Comparison of ENCODE assay signal across 18 cellular contexts in the genomic region with DNA sequence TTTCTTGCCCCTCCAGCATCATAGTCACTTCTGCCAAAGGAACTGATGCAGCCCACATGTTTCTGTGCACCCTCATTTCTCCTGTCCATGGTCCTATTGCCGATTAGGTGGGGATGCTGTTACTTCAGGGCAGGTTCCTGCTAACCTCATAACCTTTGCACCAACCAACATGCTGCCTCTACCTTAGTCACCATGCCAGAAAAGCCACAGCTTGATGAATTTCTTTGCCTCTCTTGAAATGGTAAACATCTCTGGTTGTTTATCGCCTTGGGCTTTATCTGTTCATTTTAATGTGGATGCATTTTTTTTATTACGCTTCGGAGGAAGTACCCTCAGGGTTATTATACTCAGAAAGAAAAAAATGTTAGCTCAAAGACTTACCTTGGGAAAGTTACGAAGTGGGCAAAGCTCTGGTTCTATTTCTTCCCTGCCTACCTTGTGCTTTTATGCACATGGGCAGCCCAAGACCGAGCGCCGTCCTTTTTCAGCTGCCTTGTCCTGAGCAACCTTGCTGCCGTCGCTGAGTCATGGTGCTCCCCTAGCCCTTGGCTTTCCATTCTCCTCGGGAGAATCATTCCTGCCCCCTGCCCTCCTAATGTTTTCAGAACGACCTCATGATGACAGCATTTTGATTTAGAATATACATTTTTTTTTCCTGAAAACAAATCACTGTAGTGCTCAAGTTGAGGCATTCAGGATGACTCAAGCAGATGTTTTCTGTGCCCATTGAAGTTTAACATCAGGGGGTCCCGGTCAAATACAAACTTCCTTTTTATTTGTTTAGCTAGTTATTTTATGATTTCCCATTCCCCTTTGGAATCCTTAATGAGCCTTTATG.
DNase-seq lines count a peak whose midpoint lies in the region; TF ChIP-seq lines count a peak whose summit lies in the region.
"Had no signal": no experiment of that assay in that cellular context is flagged by ENCODE, and none has a peak within 500 bp of the region (broad histone marks: within the 10 kb centered on the region; RNA-seq: fewer than 3 reads in every experiment).

No MANE protein-coding gene starts in this region.

- H3K4me1 Mint-ChIP-seq in activated CD4-positive, alpha-beta T cell treated with anti-CD3 and anti-CD28 coated beads, Interleukin-2, amount 10 ng/mL, durations not matched to agents 24 days and 14 days, result peaks cover 15% of the 10 kb centered on the region
- H3K4me1 Mint-ChIP-seq: naive B cell had no signal

- no peak overlapping the region for H4K91ac ChIP-seq in mesenchymal stem cell (ENCODE audit: low read length)

- no peak overlapping the region for H2BK120ac ChIP-seq in mesenchymal stem cell (ENCODE audit: low read depth, low read length)

- no peaks in the 10 kb centered on the region for H3K36me3 Mint-ChIP-seq in activated CD4-positive, alpha-beta T cell treated with anti-CD3 and anti-CD28 coated beads, Interleukin-2, amount 10 ng/mL, durations not matched to agents 24 days and 14 days (ENCODE audit: low read depth)
- H3K36me3 Mint-ChIP-seq: activated naive CD4-positive, alpha-beta T cell treated with anti-CD3 and anti-CD28 coated beads, Interleukin-2, amount 50 U/mL, for 24 hours; naive B cell had no signal

- intact Hi-C loops in A673 (cut with micrococcal nuclease; ENCODE audit: unreplicated experiment) (no loop called here), esophagus squamous epithelium (cut with DNase I) (no loop called here)
- intact Hi-C loops in activated CD4-positive, alpha-beta T cell treated with anti-CD3 and anti-CD28 coated beads, Interleukin-2, amount 10 ng/mL, durations not matched to agents 24 days and 14 days (cut with micrococcal nuclease), result no loop called here

- H3K14ac ChIP-seq in mesenchymal stem cell (ENCODE audit: low read length in 2 of 2), result no peak overlapping the region

- H3K23ac ChIP-seq in mesenchymal stem cell (ENCODE audit: low read length in 2 of 2), result no peak overlapping the region

- H3K4me3 ChIP-seq in A673 (ENCODE audit: low read depth, low read length, poor library complexity, severe bottlenecking) (no peak overlapping the region), brain microvascular endothelial cell (ENCODE audit: low read depth, low read length) (no peak overlapping the region), mesenchymal stem cell (ENCODE audit: insufficient read depth in 1 of 2, low read depth in 1 of 2, low read length in 2 of 2) (no peak overlapping the region), esophagus squamous epithelium (no peak overlapping the region)
- H3K4me3 ChIP-seq: lung, spleen had no signal

- POLR2A ChIA-PET in A673 (lab: Charles Lee; ENCODE audit: low non-redundant PET), result interaction anchor here (0.6 kb wide), 1 partner anchor 58 kb away, joined by 5 read pairs; no protein-coding TSS in a partner anchor

- WGBS in mesenchymal stem cell, result 42% methylated on average over 11 of the region's 13 CpGs
- 61 to 71% methylated on average over 13 of the region's 13 CpGs for WGBS in esophagus squamous epithelium, 2 donors

- peak overlapping the region; percentile 79 for H2AK5ac ChIP-seq in mesenchymal stem cell (ENCODE audit: low read length, severe bottlenecking)

- TF ChIP-seq POLR2A in esophagus squamous epithelium (IDR thresholded peaks at IDR 0.05), result no peak

- H3K18ac ChIP-seq in mesenchymal stem cell (ENCODE audit: low read depth in 1 of 2, low read length in 2 of 2), result peak overlapping the region in 1 of 2 experiments; percentile 64

- no peak overlapping the region for H2BK15ac ChIP-seq in mesenchymal stem cell (ENCODE audit: low read depth, poor library complexity, severe bottlenecking)

- H3K4me3 Mint-ChIP-seq in activated CD4-positive, alpha-beta T cell treated with anti-CD3 and anti-CD28 coated beads, Interleukin-2, amount 10 ng/mL, durations not matched to agents 24 days and 14 days, result no peak overlapping the region
- H3K4me3 Mint-ChIP-seq: activated CD8-positive, alpha-beta T cell treated with anti-CD3 and anti-CD28 coated beads, Interleukin-2, amount 10 ng/mL, durations not matched to agents 7 days and 5 days; activated naive CD4-positive, alpha-beta T cell treated with anti-CD3 and anti-CD28 coated beads, Interleukin-2, amount 50 U/mL, for 24 hours; naive B cell had no signal

- H3K79me1 ChIP-seq in mesenchymal stem cell (replicated peaks; ENCODE audit: low read length, poor library complexity, severe bottlenecking), result peaks cover 2% of the 10 kb centered on the region

- no peak overlapping the region for H3K27ac ChIP-seq in A673 (ENCODE audit: low read depth, low read length, poor library complexity, severe bottlenecking)
- H3K27ac ChIP-seq in KOPT-K1 (ENCODE audit: low read depth, low read length, poor library complexity, severe bottlenecking), result peak overlapping the region; percentile 49
- peak overlapping the region; percentile 36 for H3K27ac ChIP-seq in brain microvascular endothelial cell
- H3K27ac ChIP-seq in mesenchymal stem cell (ENCODE audit: low read length, poor library complexity, severe bottlenecking), result peak overlapping the region; percentile 64
- H3K27ac ChIP-seq in esophagus squamous epithelium, result no peak overlapping the region
- H3K27ac ChIP-seq: C4-2B, spleen had no signal

- H3K36me3 ChIP-seq in A673 (ENCODE audit: insufficient read depth, low read length, poor library complexity, severe bottlenecking), result no peaks in the 10 kb centered on the region
- no peaks in the 10 kb centered on the region for H3K36me3 ChIP-seq in KOPT-K1 (ENCODE audit: insufficient read depth, low read length)
- H3K36me3 ChIP-seq in brain microvascular endothelial cell (replicated peaks), result no peaks in the 10 kb centered on the region
- peaks cover 0 to 6% of the 10 kb centered on the region in 2 experiments for H3K36me3 ChIP-seq in mesenchymal stem cell (ENCODE audit: control insufficient read depth in 1 of 2, insufficient read depth in 2 of 2, low read depth in 1 of 2, low read length in 2 of 2)
- H3K36me3 ChIP-seq in esophagus squamous epithelium, result no peaks in the 10 kb centered on the region
- H3K36me3 ChIP-seq: spleen had no signal

- H2BK5ac ChIP-seq in mesenchymal stem cell (ENCODE audit: low read depth, low read length, poor library complexity, severe bottlenecking), result peak overlapping the region; percentile 22

- CTCF ChIA-PET in A673 (lab: Charles Lee), result interaction anchor here (0.5 kb wide), 1 partner anchor 1098 kb away, joined by 12 read pairs; no protein-coding TSS in a partner anchor

- H3K4me1 ChIP-seq in A673 (ENCODE audit: insufficient read depth, low read length, poor library complexity, severe bottlenecking), result peaks cover 24% of the 10 kb centered on the region
- H3K4me1 ChIP-seq in mesenchymal stem cell (ENCODE audit: control insufficient read depth, insufficient read depth, low read depth, low read length), result peaks cover 17% of the 10 kb centered on the region
- no peaks in the 10 kb centered on the region for H3K4me1 ChIP-seq in esophagus squamous epithelium
- H3K4me1 ChIP-seq: spleen had no signal

- TF ChIP-seq CTCF in A673 (conservative IDR thresholded peaks at IDR 0.05; ENCODE audit: low read depth, low read length) (no peak), brain microvascular endothelial cell (IDR thresholded peaks at IDR 0.05; ENCODE audit: low read depth, low read length, missing control alignments) (no peak), esophagus squamous epithelium (IDR thresholded peaks at IDR 0.05) (no peak)

- H4K8ac ChIP-seq in mesenchymal stem cell (ENCODE audit: low read length), result no peak overlapping the region

- no peak overlapping the region for H3K9ac ChIP-seq in mesenchymal stem cell (ENCODE audit: low read length)

- BruUV-seq in A673 (replicated peaks; lab: Mats Ljungman, UMichigan), result no TSS peak

- no peak overlapping the region for H3K4ac ChIP-seq in mesenchymal stem cell (ENCODE audit: low read depth in 1 of 2, low read length in 2 of 2)

- no peak overlapping the region for H2AFZ ChIP-seq in mesenchymal stem cell (ENCODE audit: low read depth, low read length)

- H3K9me3 ChIP-seq in A673 (ENCODE audit: low read depth, low read length, poor library complexity, severe bottlenecking), result no peaks in the 10 kb centered on the region
- H3K9me3 ChIP-seq in KOPT-K1 (ENCODE audit: insufficient read depth, low read length, poor library complexity, severe bottlenecking), result peaks cover under 1% of the 10 kb centered on the region
- H3K9me3 ChIP-seq in mesenchymal stem cell (ENCODE audit: control insufficient read depth, low read length), result no peaks in the 10 kb centered on the region
- H3K9me3 ChIP-seq in esophagus squamous epithelium, result no peaks in the 10 kb centered on the region
- H3K9me3 ChIP-seq: spleen had no signal

- no peaks in the 10 kb centered on the region for H3K27me3 Mint-ChIP-seq in activated CD4-positive, alpha-beta T cell treated with anti-CD3 and anti-CD28 coated beads, Interleukin-2, amount 10 ng/mL, durations not matched to agents 24 days and 14 days
- H3K27me3 Mint-ChIP-seq: activated naive CD4-positive, alpha-beta T cell treated with anti-CD3 and anti-CD28 coated beads, Interleukin-2, amount 50 U/mL, for 24 hours had no signal

- no peak overlapping the region for H3K27ac Mint-ChIP-seq in activated CD4-positive, alpha-beta T cell treated with anti-CD3 and anti-CD28 coated beads, Interleukin-2, amount 10 ng/mL, durations not matched to agents 24 days and 14 days
- H3K27ac Mint-ChIP-seq: activated CD8-positive, alpha-beta T cell treated with anti-CD3 and anti-CD28 coated beads, Interleukin-2, amount 10 ng/mL, durations not matched to agents 7 days and 5 days; activated naive CD4-positive, alpha-beta T cell treated with anti-CD3 and anti-CD28 coated beads, Interleukin-2, amount 50 U/mL, for 24 hours had no signal

- peak overlapping the region in 1 of 2 experiments; percentile 29 for H2BK12ac ChIP-seq in mesenchymal stem cell (ENCODE audit: low read length in 2 of 2)

- H3K27me3 ChIP-seq in A673 (replicated peaks; ENCODE audit: insufficient read depth, low read depth, low read length, poor library complexity) (no peaks in the 10 kb centered on the region), brain microvascular endothelial cell (replicated peaks) (no peaks in the 10 kb centered on the region), mesenchymal stem cell (ENCODE audit: control insufficient read depth in 1 of 2, insufficient read depth in 1 of 2, low read length in 2 of 2) (peaks cover 0 to 19% of the 10 kb centered on the region in 2 experiments), esophagus squamous epithelium (no peaks in the 10 kb centered on the region)
- H3K27me3 ChIP-seq: spleen had no signal

- no peak overlapping the region for H3K4me2 ChIP-seq in mesenchymal stem cell (ENCODE audit: low read length, poor library complexity, severe bottlenecking)

- no peaks in the 10 kb centered on the region for H3K9me3 Mint-ChIP-seq in activated CD4-positive, alpha-beta T cell treated with anti-CD3 and anti-CD28 coated beads, Interleukin-2, amount 10 ng/mL, durations not matched to agents 24 days and 14 days
- H3K9me3 Mint-ChIP-seq: activated naive CD4-positive, alpha-beta T cell treated with anti-CD3 and anti-CD28 coated beads, Interleukin-2, amount 50 U/mL, for 24 hours had no signal

- peak; percentile 72 for DNase-seq in A673 (ENCODE audit: low spot score)
- peak; percentile 88 for DNase-seq in brain microvascular endothelial cell
- peak; percentile 64 for DNase-seq in mesenchymal stem cell
- DNase-seq in NCI-H510A (lab: John Stamatoyannopoulos, UW), result no peak
- no peak for DNase-seq in NCI-H345 (lab: John Stamatoyannopoulos, UW)
- DNase-seq in activated CD4-positive, alpha-beta T cell treated with anti-CD3 and anti-CD28 coated beads, Interleukin-2, amount 10 ng/mL, durations not matched to agents 24 days and 14 days, result no peak
- no peak for DNase-seq in esophagus squamous epithelium (lab: John Stamatoyannopoulos, UW)
- DNase-seq: activated CD8-positive, alpha-beta T cell treated with anti-CD3 and anti-CD28 coated beads, Interleukin-2, amount 10 ng/mL, durations not matched to agents 7 days and 5 days; activated T-cell treated with anti-CD3 and anti-CD28 coated beads, Interleukin-2, amount 50 U/mL, for 48 hours; DMS153; naive B cell; NCI-H187 treated with DMSO at 0.1 percent for 48 hours; SHP77; spleen had no signal

- in situ Hi-C loops in brain microvascular endothelial cell (cut with HindIII; ENCODE audit: low pct_ligation_motif_present, low sequenced_read_pairs), result no loop called here

Comparison
In these comparisons a context has a peak if more than half of its experiments do, and no peak if none do; other contexts are left out.
1. DNase-seq: peak in A673 (single experiment), brain microvascular endothelial cell (single experiment) and mesenchymal stem cell (single experiment); none in NCI-H510A (single experiment), NCI-H345 (single experiment), activated CD4-positive, alpha-beta T cell treated with anti-CD3 and anti-CD28 coated beads, Interleukin-2, amount 10 ng/mL, durations not matched to agents 24 days and 14 days (single experiment) and esophagus squamous epithelium (single experiment).
2. H3K27ac ChIP-seq: peak in KOPT-K1 (single experiment), brain microvascular endothelial cell (single experiment) and mesenchymal stem cell (single experiment); none in A673 (single experiment) and esophagus squamous epithelium (0 of 4).